16 cellular contexts compared by ENCODE assay signal in the genomic region with DNA sequence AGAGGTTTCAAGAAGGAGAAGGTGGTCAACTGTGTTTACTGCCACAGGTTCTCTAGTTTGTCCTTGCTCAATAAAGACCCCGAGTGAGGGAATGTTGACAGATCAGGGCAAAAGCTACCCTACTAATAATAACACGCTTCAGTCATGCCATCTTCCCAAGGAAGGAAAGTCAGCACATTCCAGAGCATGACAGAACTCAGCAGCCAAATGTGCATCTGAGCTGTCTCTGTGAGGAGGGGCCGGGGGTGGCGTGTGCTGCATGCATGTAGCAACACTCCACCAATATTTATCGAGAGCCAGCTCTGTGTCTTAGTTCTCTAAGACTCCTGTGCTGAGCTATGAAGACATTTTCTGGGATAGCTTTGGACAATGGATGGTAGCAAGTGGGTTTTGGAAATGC.
"Had no signal": no experiment of that assay in that cellular context is flagged by ENCODE, and none has a peak within 500 bp of the region (broad histone marks: within the 10 kb centered on the region; RNA-seq: fewer than 3 reads in every experiment).

No MANE protein-coding gene starts in this region.

- H3K4me1 ChIP-seq: body of pancreas, gastroesophageal sphincter, right lobe of liver, spleen had no signal

- H3K9me3 ChIP-seq: body of pancreas, heart right ventricle, mucosa of descending colon, right lobe of liver had no signal

- H3K27me3 ChIP-seq: body of pancreas, gastroesophageal sphincter, heart right ventricle, right lobe of liver, spleen had no signal

- H3K27ac ChIP-seq: body of pancreas, coronary artery, gastroesophageal sphincter, heart right ventricle, right lobe of liver, spleen had no signal

- DNase-seq: activated CD4-positive, alpha-beta T cell treated with anti-CD3 and anti-CD28 coated beads, Interleukin-2, amount 10 ng/mL, durations not matched to agents 7 days and 5 days; activated CD4-positive, CD25-positive, alpha-beta regulatory T cell; activated CD8-positive, alpha-beta memory T cell treated with anti-CD3 and anti-CD28 coated beads for 24 hours; activated naive CD8-positive, alpha-beta T cell treated with anti-CD3 and anti-CD28 coated beads for 36 hours; amygdala; body of pancreas; heart right ventricle; mucosa of descending colon; natural killer cell; right lobe of liver; spleen; stimulated activated CD4-positive, alpha-beta T cell treated with anti-CD3 and anti-CD28 coated beads, Interleukin-1b, Interleukin-23, amount 100 ng/mL, for 48 hours had no signal

- H3K4me1 Mint-ChIP-seq: activated CD4-positive, alpha-beta T cell treated with anti-CD3 and anti-CD28 coated beads, Interleukin-2, amount 10 ng/mL, durations not matched to agents 7 days and 5 days; activated naive CD8-positive, alpha-beta T cell treated with anti-CD3 and anti-CD28 coated beads for 36 hours; central memory CD8-positive, alpha-beta T cell; natural killer cell had no signal

- ATAC-seq: body of pancreas, gastroesophageal sphincter, mucosa of descending colon, natural killer cell, right lobe of liver had no signal

- H3K9me3 Mint-ChIP-seq: activated naive CD8-positive, alpha-beta T cell treated with anti-CD3 and anti-CD28 coated beads for 36 hours; central memory CD8-positive, alpha-beta T cell; natural killer cell had no signal

- H3K36me3 ChIP-seq: gastroesophageal sphincter, right lobe of liver, spleen had no signal

- H3K27me3 Mint-ChIP-seq: activated naive CD8-positive, alpha-beta T cell treated with anti-CD3 and anti-CD28 coated beads for 36 hours had no signal

- H3K36me3 Mint-ChIP-seq: activated naive CD8-positive, alpha-beta T cell treated with anti-CD3 and anti-CD28 coated beads for 36 hours; natural killer cell had no signal

- H3K4me3 ChIP-seq: body of pancreas, coronary artery, gastroesophageal sphincter, heart right ventricle, mucosa of descending colon, right lobe of liver, spleen had no signal

- H3K4me3 Mint-ChIP-seq: activated CD4-positive, alpha-beta T cell treated with anti-CD3 and anti-CD28 coated beads, Interleukin-2, amount 10 ng/mL, durations not matched to agents 7 days and 5 days; activated naive CD8-positive, alpha-beta T cell treated with anti-CD3 and anti-CD28 coated beads for 36 hours; central memory CD8-positive, alpha-beta T cell; natural killer cell had no signal

- H3K27ac Mint-ChIP-seq: activated CD4-positive, alpha-beta T cell treated with anti-CD3 and anti-CD28 coated beads, Interleukin-2, amount 10 ng/mL, durations not matched to agents 7 days and 5 days; activated naive CD8-positive, alpha-beta T cell treated with anti-CD3 and anti-CD28 coated beads for 36 hours; natural killer cell; progenitor cell of endocrine pancreas had no signal
